Comparison of ENCODE assay signal across 8 cellular contexts in the genomic region with DNA sequence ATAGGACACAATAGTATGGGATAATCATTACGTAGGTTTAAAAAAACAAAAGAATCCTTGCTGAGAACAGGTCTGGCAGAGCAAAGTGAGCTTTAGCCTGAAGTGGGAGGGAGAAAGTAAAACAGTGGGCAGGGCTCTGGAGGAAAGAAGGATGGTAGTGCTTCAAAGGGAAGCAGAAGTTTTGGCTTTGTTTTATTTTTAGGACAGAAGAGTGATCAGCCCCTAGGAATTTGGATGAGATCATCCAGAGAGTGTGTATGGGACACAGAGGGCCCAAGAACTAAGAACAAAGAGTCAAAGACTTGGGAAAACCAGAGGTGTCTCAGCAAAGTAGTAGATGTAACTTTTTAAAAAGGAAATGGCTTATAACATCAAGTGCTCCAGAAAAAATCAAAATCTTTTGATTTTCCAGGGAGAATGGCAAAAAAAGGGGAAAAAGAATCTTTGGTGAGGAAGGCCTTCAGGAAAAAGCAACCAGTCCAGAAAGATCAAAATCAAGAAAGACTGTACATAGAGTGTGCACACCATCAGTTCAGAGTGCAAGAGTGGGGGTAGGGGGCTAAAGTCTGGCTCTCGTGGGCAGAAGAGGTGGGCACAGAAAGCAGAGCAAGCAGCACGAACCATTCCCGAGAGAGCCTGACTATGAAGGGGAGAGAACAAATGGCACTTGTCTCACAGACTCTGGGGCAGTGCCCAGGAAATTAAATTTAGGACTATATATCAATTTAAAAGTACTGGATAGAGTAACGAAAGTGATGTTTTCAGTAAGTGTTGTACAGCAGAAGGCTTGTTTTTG. TPM values are rescaled to one million over a fixed set of nuclear protein-coding genes. Genes with fewer than 3 reads are reported as not detected.
DNase-seq lines count a peak whose midpoint lies in the region; ATAC-seq and TF ChIP-seq lines count a peak whose summit lies in the region.

No MANE protein-coding gene starts in this region.

- peaks cover 0 to 70% (median 39%) of the 10 kb centered on the region in 4 donors for H3K4me1 ChIP-seq in tibial nerve

- peak; percentile 29 for DNase-seq in DMS 273 (lab: John Stamatoyannopoulos, UW; ENCODE audit: unreplicated experiment)
- DNase-seq in DMS 273 treated with DMSO at 0.1 percent for 48 hours (lab: John Stamatoyannopoulos, UW), result no peak
- DNase-seq in caudate nucleus (lab: John Stamatoyannopoulos, UW), result no peak
- DNase-seq in left colon, result no peak
- DNase-seq in tibial nerve (ENCODE audit: low spot score in 2 of 2), result no peak
- no peak for DNase-seq in middle frontal gyrus (ENCODE audit: extremely low spot score, low spot score)
- no peak for DNase-seq in NCI-H2081 (lab: John Stamatoyannopoulos, UW)
- DNase-seq in SK-N-DZ (ENCODE audit: low spot score), result no peak

- no peak for TF ChIP-seq POLR2A in tibial nerve (IDR thresholded peaks at IDR 0.05)

- no peaks in the 10 kb centered on the region for H3K27me3 ChIP-seq in tibial nerve

- peak; percentile 46 for ATAC-seq in left colon

- 22 to 30% methylated on average over 5 of the region's 5 CpGs for WGBS in tibial nerve, 2 donors

- no peaks in the 10 kb centered on the region for H3K36me3 ChIP-seq in tibial nerve

- no peak for TF ChIP-seq CTCF in tibial nerve (IDR thresholded peaks at IDR 0.05)

- H3K4me3 ChIP-seq in tibial nerve, result no peak overlapping the region

- peak overlapping the region; percentile 64 for H3K27ac ChIP-seq in caudate nucleus (ENCODE audit: low read depth, low read length)
- peak overlapping the region; percentile 58 to 88 (median 74) for H3K27ac ChIP-seq in tibial nerve

- intact Hi-C loops in left colon (cut with DNase I, micrococcal nuclease), result no loop called here

- no peaks in the 10 kb centered on the region for H3K9me3 ChIP-seq in tibial nerve

- TF ChIP-seq EP300 in tibial nerve (IDR thresholded peaks at IDR 0.05), result peak in 1 of 2 donors; percentile 10

RNA-seq across cellular contexts. Expression of a gene that starts 30.1 kb away (rescaled TPM):
- total RNA-seq in left colon (100 to 1,000 TPM; 123 to 144 TPM), tibial nerve (10 to 100 TPM; 58.1 to 95.3 (median 73.1) TPM)
- 19.2 and 25.2 TPM in 2 replicates for polyA plus RNA-seq in SK-N-DZ (2014; cell fraction: cytosol; rRNA removed)
- 16.5 and 17.8 TPM in 2 replicates for polyA plus RNA-seq in SK-N-DZ (2014; cell fraction: nucleus; rRNA removed)
